In the genomic region with DNA sequence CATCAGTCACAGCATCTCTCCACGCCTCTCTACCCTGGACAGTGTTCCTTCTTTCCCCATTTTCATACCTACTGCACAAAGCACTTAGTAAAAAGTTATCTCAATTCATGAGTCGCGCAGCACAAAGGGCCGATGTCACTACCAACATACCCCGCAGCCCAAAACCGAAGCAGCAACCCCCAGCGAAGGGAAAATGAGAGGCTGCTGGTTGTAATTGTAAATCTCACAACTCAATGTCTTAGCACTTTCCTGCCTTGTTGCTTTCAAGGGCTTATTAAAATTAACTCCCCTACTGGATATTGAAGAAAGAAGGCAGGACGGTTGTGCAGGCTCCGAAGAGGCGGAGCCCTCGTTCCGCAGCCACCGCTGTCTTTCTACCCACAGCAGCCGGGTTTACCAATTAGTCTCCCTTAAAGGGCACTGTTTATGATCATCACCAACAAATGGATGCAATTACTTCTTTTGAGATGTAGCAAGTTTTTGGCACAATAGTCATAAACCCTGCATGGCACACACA, we compare ENCODE assay signal across 9 cellular contexts. TPM values are rescaled to one million over a fixed set of nuclear protein-coding genes. Genes with fewer than 3 reads are reported as not detected.
DNase-seq lines count a peak whose midpoint lies in the region; TF ChIP-seq lines count a peak whose summit lies in the region.
"Had no signal": no experiment of that assay in that cellular context is flagged by ENCODE, and none has a peak within 500 bp of the region (broad histone marks: within the 10 kb centered on the region; RNA-seq: fewer than 3 reads in every experiment).

No MANE protein-coding gene starts in this region.

- DNase-seq in GM03348 (ENCODE audit: low spot score) (peak; percentile 67), astrocyte of the cerebellum (ENCODE audit: low read depth) (no peak), smooth muscle cell (lab: John Stamatoyannopoulos, UW; ENCODE audit: unreplicated experiment) (no peak), NCI-H2171 treated with DMSO at 0.1 percent for 48 hours (lab: John Stamatoyannopoulos, UW) (no peak), NCI-H1694 (lab: John Stamatoyannopoulos, UW) (no peak), NCI-H774 (lab: John Stamatoyannopoulos, UW) (no peak), ureter (ENCODE audit: low spot score) (no peak)
- DNase-seq: stimulated activated CD8-positive, alpha-beta memory T cell treated with anti-CD3 and anti-CD28 coated beads, Interleukin-4, amount 100 ng/mL, for 48 hours had no signal

- TF ChIP-seq CTCF in astrocyte of the cerebellum (IDR thresholded peaks at IDR 0.05; ENCODE audit: low read depth, low read length, missing control alignments): no peak
- no peak for TF ChIP-seq CTCF in smooth muscle cell (IDR thresholded peaks at IDR 0.05; ENCODE audit: borderline replicate concordance, insufficient read depth, poor library complexity, severe bottlenecking)

- H3K36me3 ChIP-seq in smooth muscle cell (ENCODE audit: low read depth): no peaks in the 10 kb centered on the region

- H4K20me1 ChIP-seq in smooth muscle cell (ENCODE audit: low read depth): peaks cover 88% of the 10 kb centered on the region

- peaks cover 16% of the 10 kb centered on the region for H3F3A ChIP-seq in smooth muscle cell (ENCODE audit: low read depth)

- H2AFZ ChIP-seq in smooth muscle cell (ENCODE audit: low read depth): peak overlapping the region; percentile 28

- H3K27me3 ChIP-seq in smooth muscle cell (ENCODE audit: low read depth): no peaks in the 10 kb centered on the region

- in situ Hi-C loops in astrocyte of the cerebellum (cut with HindIII; ENCODE audit: low sequenced_read_pairs): no loop called here

- H3K9ac ChIP-seq in smooth muscle cell (ENCODE audit: low read depth): peak overlapping the region; percentile 74

- H3K79me2 ChIP-seq in smooth muscle cell (ENCODE audit: low read depth): peaks cover 80% of the 10 kb centered on the region

- peaks cover 15% of the 10 kb centered on the region for H3K4me1 ChIP-seq in smooth muscle cell (ENCODE audit: low read depth)

- WGBS in smooth muscle cell (ENCODE audit: low lambda C conversion rate): 62% methylated on average over 14 of the region's 14 CpGs

- peak overlapping the region; percentile 91 for H3K27ac ChIP-seq in smooth muscle cell (ENCODE audit: low read depth)

- peak overlapping the region; percentile 29 for H3K4me3 ChIP-seq in astrocyte of the cerebellum (ENCODE audit: low read depth, low read length)
- peak overlapping the region; percentile 38; the same call in 1 of the 2 replicates for H3K4me3 ChIP-seq in iPS-18c (ENCODE audit: insufficient read depth, low read depth, low read length)
- peak overlapping the region; percentile 38 for H3K4me3 ChIP-seq in smooth muscle cell

- H3K4me2 ChIP-seq in smooth muscle cell: peak overlapping the region; percentile 83

- H3K9me3 ChIP-seq in iPS-18c (ENCODE audit: control insufficient read depth, insufficient read depth, low read length): no peaks in the 10 kb centered on the region
- H3K9me3 ChIP-seq in smooth muscle cell (replicated peaks; ENCODE audit: low read depth): no peaks in the 10 kb centered on the region

RNA-seq across cellular contexts. Expression of gene DIP2C, which starts 6.5 kb away (rescaled TPM):
- total RNA-seq in smooth muscle cell (14.1 and 15.3 TPM in 2 replicates), ureter (26.8 TPM)
- 14.5 and 14.9 TPM in 2 replicates for polyA plus RNA-seq in smooth muscle cell
